8 cellular contexts compared by ENCODE assay signal in the genomic region with DNA sequence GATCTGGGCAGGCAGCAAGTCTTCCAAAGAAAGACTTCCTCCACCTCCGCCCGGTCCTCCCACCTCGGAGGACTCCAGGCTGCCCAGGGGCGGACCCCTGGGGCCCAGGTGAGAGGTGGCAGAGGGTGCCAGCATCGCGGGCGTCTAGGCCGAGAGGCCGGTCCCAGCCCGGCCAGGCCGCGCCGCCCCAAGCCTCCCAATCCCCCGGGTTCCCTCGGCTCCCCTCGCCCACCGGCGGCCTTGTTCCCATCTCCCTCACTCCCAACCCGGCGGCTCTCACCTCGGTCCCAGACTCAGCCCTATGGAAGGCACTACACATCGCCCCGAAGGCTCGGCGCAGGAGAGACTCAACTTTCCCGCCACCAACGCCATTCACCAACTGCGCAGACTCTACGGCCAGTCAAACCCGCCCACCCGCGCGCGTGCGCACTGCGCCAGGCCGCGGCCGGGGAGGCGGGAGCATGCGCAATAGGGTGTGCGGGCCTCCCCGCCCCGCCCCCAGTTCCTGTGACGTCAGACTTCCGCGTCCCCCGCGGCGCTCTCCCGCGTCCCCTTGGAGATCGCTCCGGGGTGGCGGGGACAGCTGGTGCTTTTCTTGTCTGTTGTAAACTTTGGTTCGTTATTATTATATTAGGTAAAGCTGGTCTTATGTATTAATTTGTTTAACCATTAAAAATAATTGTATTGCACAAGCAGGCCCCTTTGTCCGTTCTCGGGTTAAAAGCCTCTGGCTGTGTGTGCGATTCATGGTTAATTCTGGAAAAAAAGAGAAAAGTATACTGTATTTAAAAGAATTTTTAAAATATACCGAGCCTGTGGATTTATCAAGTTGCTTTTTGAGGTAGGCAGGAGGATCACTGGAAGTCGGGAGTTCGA. TPM values are rescaled to one million over a fixed set of nuclear protein-coding genes. Genes with fewer than 3 reads are reported as not detected.
DNase-seq lines count a peak whose midpoint lies in the region; ATAC-seq and TF ChIP-seq lines count a peak whose summit lies in the region.

A gene (minus strand): TSS at position 381 of the 876 bp plus-strand sequence. CDS start 62 bp downstream, at position 319.

- H3K36me3 ChIP-seq in kidney epithelial cell (ENCODE audit: control insufficient read depth, insufficient read depth, low read length), result no peaks in the 10 kb centered on the region

- no peak for TF ChIP-seq CTCF in kidney epithelial cell (IDR thresholded peaks at IDR 0.05; ENCODE audit: insufficient read depth, low read length, poor library complexity, severe bottlenecking)

- peak; percentile 93 for ATAC-seq in HG03432 (IDR thresholded peaks at IDR 0.05; ENCODE audit: unreplicated experiment)

- H3K27me3 ChIP-seq in kidney epithelial cell (ENCODE audit: control insufficient read depth, insufficient read depth, low read length), result no peaks in the 10 kb centered on the region

- peak; percentile 96 for TF ChIP-seq POLR2A in GM19193 (IDR thresholded peaks at IDR 0.05; ENCODE audit: extremely low read depth, insufficient read depth, insufficient read length)

- DNase-seq in Ammon's horn (ENCODE audit: low spot score) (peak; percentile 93), NCI-H460 (ENCODE audit: extremely low read depth, low read depth) (peak; percentile 92), cerebellar nuclear complex (lab: John Stamatoyannopoulos, UW) (peak; percentile 27 to 74), kidney epithelial cell (ENCODE audit: low read depth) (peak; percentile 49)
- DNase-seq in activated CD4-positive, CD25-positive, alpha-beta regulatory T cell treated with anti-CD3 and anti-CD28 coated beads, Interleukin-2, amount 50 U/mL, for 72 hours, result peak; percentile 98
- DNase-seq in stimulated activated CD4-positive, alpha-beta T cell treated with anti-CD3 and anti-CD28 coated beads, Interleukin-15, amount 100 ng/mL, for 24 hours, result peak; percentile 94

- peak within 1 kb of the TSS; percentile 64 for H3K4me3 ChIP-seq in kidney epithelial cell (ENCODE audit: low read depth, low read length)

RNA-seq across cellular contexts. Expression of the gene that starts here (rescaled TPM):
- total RNA-seq in NCI-H460 (2014; rRNA removed; shearing (Covaris generic)), result 9.4 and 12.3 TPM in 2 replicates
- 30.9 and 35.9 TPM in 2 replicates for polyA plus RNA-seq in NCI-H460 (2014; cell fraction: nucleus; rRNA removed)
- 2.1 and 3.2 TPM in 2 replicates for total RNA-seq in kidney epithelial cell

Comparison
In these comparisons a context has a peak if more than half of its experiments do, and no peak if none do; other contexts are left out.
1. Peak in every context shown above with its lines: DNase-seq, ATAC-seq and H3K4me3 ChIP-seq.